ENCODE assay signal across 8 cellular contexts in the genomic region with DNA sequence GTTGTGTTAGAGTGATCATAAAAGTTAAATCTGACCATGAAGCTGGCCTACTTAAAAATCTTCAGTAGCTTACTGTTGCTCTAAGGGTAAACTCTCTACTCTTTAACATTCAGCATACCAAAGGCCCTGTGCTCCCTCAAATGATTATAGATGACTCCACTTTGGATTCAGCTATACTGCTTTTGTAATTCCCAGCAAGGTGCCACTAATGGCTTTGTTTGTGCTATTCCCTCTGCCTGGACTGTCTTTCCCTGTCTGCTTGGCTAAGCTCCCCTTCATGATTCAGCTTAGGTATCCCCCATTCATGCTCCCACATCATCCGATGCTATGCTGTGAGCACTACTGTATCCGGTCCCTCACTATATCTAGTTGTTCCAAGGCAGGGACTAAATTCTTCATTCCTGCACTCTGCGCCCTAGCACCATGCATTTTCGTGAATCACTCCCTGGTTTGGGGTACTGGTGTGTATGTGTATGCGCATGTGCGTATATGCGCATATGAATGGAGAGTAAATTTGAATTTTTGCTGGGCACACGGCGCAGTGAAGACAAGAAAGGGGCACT. TPM values are rescaled to one million over a fixed set of nuclear protein-coding genes. Genes with fewer than 3 reads are reported as not detected.
DNase-seq lines count a peak whose midpoint lies in the region; ATAC-seq and TF ChIP-seq lines count a peak whose summit lies in the region.

No MANE protein-coding gene starts in this region.

- H4K8ac ChIP-seq in neuronal stem cell (ENCODE audit: low read depth, low read length): no peak overlapping the region

- peak overlapping the region; percentile 80 for H2AFZ ChIP-seq in neuronal stem cell (ENCODE audit: low read length)

- H3K18ac ChIP-seq in neuronal stem cell (ENCODE audit: low read length): peak overlapping the region; percentile 42

- POLR2A ChIA-PET in A673 (lab: Charles Lee; ENCODE audit: low non-redundant PET): interaction anchor here (0.6 to 0.7 kb wide), 2 partner anchors 1858 to 1899 kb away, joined by 3 read pairs; no protein-coding TSS in a partner anchor
- POLR2A ChIA-PET in Panc1 (lab: Charles Lee): no interaction called here

- no peak for DNase-seq in A673 (ENCODE audit: low spot score)
- DNase-seq in Panc1 (ENCODE audit: low read depth, low spot score): no peak
- peak; percentile 21 for DNase-seq in neuronal stem cell (ENCODE audit: low spot score)
- no peak for DNase-seq in stimulated activated CD4-positive, alpha-beta T cell treated with anti-CD3 and anti-CD28 coated beads, Interleukin-12 subunit alpha, Interleukin-12 subunit beta, amount 100 ng/mL, for 4 hours
- no peak for DNase-seq in effector CD4-positive, alpha-beta T cell

- H3K27me3 ChIP-seq in A673 (replicated peaks; ENCODE audit: insufficient read depth, low read depth, low read length, poor library complexity) (no peaks in the 10 kb centered on the region), Panc1 (ENCODE audit: control insufficient read depth, insufficient read depth, low read length) (no peaks in the 10 kb centered on the region), esophagus (ENCODE audit: control insufficient read depth in 1 of 2, insufficient read depth in 2 of 2, low read length in 2 of 2) (no peaks in the 10 kb centered on the region), neuronal stem cell (ENCODE audit: control insufficient read depth in 3 of 3, insufficient read depth in 3 of 3, low read depth in 1 of 3, low read length in 3 of 3) (no peaks in the 10 kb centered on the region)

- BruUV-seq in A673 (replicated peaks; lab: Mats Ljungman, UMichigan): no TSS peak
- no TSS peak for BruUV-seq in Panc1 (replicated peaks; lab: Mats Ljungman, UMichigan)

- H3K27ac ChIP-seq in A673 (ENCODE audit: low read depth, low read length, poor library complexity, severe bottlenecking): peak overlapping the region; percentile 90
- peak overlapping the region; percentile 91 for H3K27ac ChIP-seq in Panc1 (ENCODE audit: low read length)
- H3K27ac ChIP-seq in esophagus (ENCODE audit: low read depth in 2 of 2, low read length in 1 of 2): peak overlapping the region; percentile 86 to 89
- H3K27ac ChIP-seq in neuronal stem cell (replicated peaks; ENCODE audit: low read length): peak overlapping the region; percentile 85

- no peaks in the 10 kb centered on the region for H3K9me3 ChIP-seq in A673 (ENCODE audit: low read depth, low read length, poor library complexity, severe bottlenecking)
- H3K9me3 ChIP-seq in Panc1 (ENCODE audit: control insufficient read depth, insufficient read depth, low read depth, low read length): no peaks in the 10 kb centered on the region
- no peaks in the 10 kb centered on the region for H3K9me3 ChIP-seq in esophagus (ENCODE audit: control insufficient read depth in 2 of 2, insufficient read depth in 1 of 2, low read depth in 1 of 2, low read length in 1 of 2)
- no peaks in the 10 kb centered on the region for H3K9me3 ChIP-seq in neuronal stem cell (replicated peaks in 1 of 2; ENCODE audit: control insufficient read depth in 2 of 2, insufficient read depth in 1 of 2, low read depth in 1 of 2, low read length in 2 of 2)

- TF ChIP-seq CTCF in A673 (conservative IDR thresholded peaks at IDR 0.05; ENCODE audit: low read depth, low read length) (no peak), Panc1 (IDR thresholded peaks at IDR 0.05) (no peak)

- H2BK120ac ChIP-seq in neuronal stem cell (ENCODE audit: low read depth, low read length): no peak overlapping the region

- no peak overlapping the region for H4K91ac ChIP-seq in neuronal stem cell (ENCODE audit: low read depth, low read length, poor library complexity)

- ATAC-seq in GM21447 (IDR thresholded peaks at IDR 0.05; ENCODE audit: unreplicated experiment): peak; percentile 56
- ATAC-seq in Panc1: peak; percentile 81
- ATAC-seq in HG02840 (IDR thresholded peaks at IDR 0.05; ENCODE audit: low FRiP score, unreplicated experiment): no peak

- H3K79me1 ChIP-seq in neuronal stem cell (ENCODE audit: low read depth, low read length): no peaks in the 10 kb centered on the region

- no peak overlapping the region for H3K14ac ChIP-seq in neuronal stem cell (ENCODE audit: low read length)

- H2BK5ac ChIP-seq in neuronal stem cell (ENCODE audit: low read length): no peak overlapping the region

- WGBS in esophagus, 2 donors: 0 to 23% methylated on average over 9 of the region's 9 CpGs
- no CpG with 5 or more reads among the region's 9 CpGs for WGBS in neuronal stem cell (ENCODE audit: extremely low coverage in 2 of 2, insufficient read length in 2 of 2, insufficient replicate concordance in 1 of 2), 2 donors

- H3K36me3 ChIP-seq in A673 (ENCODE audit: insufficient read depth, low read length, poor library complexity, severe bottlenecking) (peaks cover 10% of the 10 kb centered on the region), Panc1 (ENCODE audit: control insufficient read depth, insufficient read depth, low read length) (peaks cover 15% of the 10 kb centered on the region), esophagus (ENCODE audit: control insufficient read depth in 2 of 2, insufficient read depth in 2 of 2, low read length in 1 of 2) (no peaks in the 10 kb centered on the region), neuronal stem cell (replicated peaks in 1 of 2; ENCODE audit: control insufficient read depth in 2 of 2, insufficient read depth in 2 of 2, low read length in 2 of 2) (peaks cover 5 to 28% of the 10 kb centered on the region in 2 donors)

- H3K4me1 ChIP-seq in A673 (ENCODE audit: insufficient read depth, low read length, poor library complexity, severe bottlenecking): peaks cover 4% of the 10 kb centered on the region
- peaks cover 12% of the 10 kb centered on the region for H3K4me1 ChIP-seq in Panc1 (ENCODE audit: control insufficient read depth, insufficient read depth, low read length)
- H3K4me1 ChIP-seq in esophagus (ENCODE audit: control insufficient read depth in 2 of 2, insufficient read depth in 2 of 2, low read length in 1 of 2): no peaks in the 10 kb centered on the region
- no peaks in the 10 kb centered on the region for H3K4me1 ChIP-seq in neuronal stem cell (ENCODE audit: control insufficient read depth in 2 of 2, insufficient read depth in 1 of 2, low read depth in 1 of 2, low read length in 2 of 2)

- intact Hi-C loops in A673 (cut with micrococcal nuclease; ENCODE audit: unreplicated experiment) (no loop called here), Panc1 (cut with micrococcal nuclease; ENCODE audit: unreplicated experiment) (no loop called here)

- peak overlapping the region; percentile 55 for H3K9ac ChIP-seq in neuronal stem cell (ENCODE audit: low read depth, low read length, poor library complexity)

- no peak overlapping the region for H3K23ac ChIP-seq in neuronal stem cell (ENCODE audit: low read depth, low read length, poor library complexity)

- peak overlapping the region; percentile 48 for H3K4me2 ChIP-seq in neuronal stem cell (ENCODE audit: insufficient read depth, low read length, poor library complexity, severe bottlenecking)

- CTCF ChIA-PET in A673 (lab: Charles Lee): no interaction called here
- CTCF ChIA-PET in Panc1 (lab: Charles Lee): no interaction called here

- in situ Hi-C loops in Panc1 (cut with HindIII; ENCODE audit: low pct_unique_long_range_greater_than_20kb, low sequenced_read_pairs): no loop called here

- no peak overlapping the region for H2AK5ac ChIP-seq in neuronal stem cell (ENCODE audit: low read depth, low read length)

- no peak overlapping the region for H2BK15ac ChIP-seq in neuronal stem cell (ENCODE audit: low read length)

- H2BK12ac ChIP-seq in neuronal stem cell (ENCODE audit: low read length): no peak overlapping the region

- H3K4me3 ChIP-seq in A673 (ENCODE audit: low read depth, low read length, poor library complexity, severe bottlenecking) (peak overlapping the region; percentile 60), Panc1 (ENCODE audit: low read depth in 2 of 2, low read length in 2 of 2) (peak overlapping the region; percentile 53 to 82), esophagus (ENCODE audit: low read depth in 1 of 2, low read length in 2 of 2) (peak overlapping the region; percentile 65 to 70), neuronal stem cell (ENCODE audit: low read length in 2 of 2) (peak overlapping the region; percentile 63 to 86)

- H3K4ac ChIP-seq in neuronal stem cell (ENCODE audit: low read length): no peak overlapping the region

RNA-seq across cellular contexts. Expression of a gene that starts 0.5 kb away (rescaled TPM):
- 29.3 and 37.0 TPM in 2 replicates for total RNA-seq in A673 (2021)
- total RNA-seq in Panc1 (2021; ENCODE audit: unreplicated experiment): 36.5 TPM
- polyA plus RNA-seq in Panc1 (2012; ENCODE audit: insufficient read length): 24.7 TPM
- 10 to 100 TPM; 17.8 to 31.9 TPM for polyA plus RNA-seq in esophagus
- 34.2 TPM for polyA plus RNA-seq in neuronal stem cell (2013, experiment 1 of 2)
- 36.1 TPM for polyA plus RNA-seq in neuronal stem cell (2013, experiment 2 of 2)
